Comparison of ENCODE assay signal across 9 cellular contexts in the genomic region with DNA sequence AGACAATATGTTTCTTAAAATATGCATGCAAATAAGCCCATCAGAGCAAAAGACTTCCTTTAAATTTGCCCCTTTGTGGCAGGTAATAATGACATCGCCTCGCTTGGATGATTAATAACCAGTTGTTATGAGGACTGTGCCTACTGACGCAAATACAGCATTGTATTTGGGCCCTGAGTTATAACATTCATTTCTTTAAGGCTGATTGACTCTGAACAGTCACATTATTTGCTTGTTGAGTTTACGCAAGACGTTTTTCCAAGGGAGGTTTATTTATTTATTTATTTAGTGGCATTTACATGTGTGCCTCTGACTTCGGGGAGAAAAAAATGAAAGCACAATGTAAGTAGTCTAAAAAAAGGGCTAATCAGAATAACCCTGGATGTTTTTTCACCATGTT.
DNase-seq lines count a peak whose midpoint lies in the region; ATAC-seq, FAIRE-seq and TF ChIP-seq lines count a peak whose summit lies in the region.
"Had no signal": no experiment of that assay in that cellular context is flagged by ENCODE, and none has a peak within 500 bp of the region (broad histone marks: within the 10 kb centered on the region; RNA-seq: fewer than 3 reads in every experiment).

No MANE protein-coding gene starts in this region.

- whole genome bisulfite sequencing in psoas muscle, 3 donors: 65 to 77% (median 66%) methylated on average over 6 of the region's 6 CpGs

- H3K4me1 ChIP-seq in DOHH2 (ENCODE audit: control insufficient read depth, low read length): peaks cover 94% of the 10 kb centered on the region
- no peaks in the 10 kb centered on the region for H3K4me1 ChIP-seq in psoas muscle

- H3K79me2 ChIP-seq in DOHH2 (ENCODE audit: control insufficient read depth, low read length): peaks cover 79% of the 10 kb centered on the region

- H3K9me3 ChIP-seq in DOHH2 (ENCODE audit: control insufficient read depth, insufficient read depth, low read length) (no peaks in the 10 kb centered on the region), psoas muscle (no peaks in the 10 kb centered on the region)

- H3K9me3 Mint-ChIP-seq in activated T-cell treated with anti-CD3 and anti-CD28 coated beads, Interleukin-2, amount 50 U/mL, for 4 hours: no peaks in the 10 kb centered on the region

- peak overlapping the region; percentile 84 for H3K4me2 ChIP-seq in DOHH2 (ENCODE audit: low read length)

- H3K27me3 ChIP-seq in DOHH2 (ENCODE audit: control insufficient read depth, low read length) (no peaks in the 10 kb centered on the region), psoas muscle (ENCODE audit: insufficient read depth in 3 of 3, low read length in 2 of 3) (no peaks in the 10 kb centered on the region)

- H3K36me3 ChIP-seq in DOHH2 (ENCODE audit: control insufficient read depth, low read length) (peaks cover 15% of the 10 kb centered on the region), psoas muscle (ENCODE audit: insufficient read depth in 1 of 2, low read depth in 1 of 2) (no peaks in the 10 kb centered on the region)

- ATAC-seq in psoas muscle: no peak
- no peak for ATAC-seq in HG02642 (IDR thresholded peaks at IDR 0.05; ENCODE audit: poor library complexity, unreplicated experiment)
- no peak for ATAC-seq in activated T-cell treated with anti-CD3 and anti-CD28 coated beads, Interleukin-2, amount 50 U/mL, for 4 hours

- H3K36me3 Mint-ChIP-seq in activated T-cell treated with anti-CD3 and anti-CD28 coated beads, Interleukin-2, amount 50 U/mL, for 4 hours (ENCODE audit: insufficient read depth): no peaks in the 10 kb centered on the region

- peaks cover 3% of the 10 kb centered on the region for H3K4me1 Mint-ChIP-seq in activated T-cell treated with anti-CD3 and anti-CD28 coated beads, Interleukin-2, amount 50 U/mL, for 4 hours (ENCODE audit: low read depth)

- DNase-seq in NCI-H2081 (lab: John Stamatoyannopoulos, UW): peak; percentile 12 to 71
- DNase-seq in psoas muscle: no peak
- no peak for DNase-seq in HuH-7 (ENCODE audit: low spot score)
- no peak for DNase-seq in activated T-cell treated with anti-CD3 and anti-CD28 coated beads, Interleukin-2, amount 50 U/mL, for 4 hours
- no peak for DNase-seq in dedifferentiated amniotic fluid mesenchymal stem cell (ENCODE audit: extremely low spot score)
- DNase-seq: activated naive CD4-positive, alpha-beta T cell treated with anti-CD3 and anti-CD28 coated beads, Interleukin-2, amount 50 U/mL, for 16 hours had no signal

- no peaks in the 10 kb centered on the region for H4K20me1 ChIP-seq in DOHH2 (ENCODE audit: control insufficient read depth, insufficient read depth, low read depth, low read length)

- intact Hi-C loops in psoas muscle (cut with DNase I): no loop called here

- no peaks in the 10 kb centered on the region for H3K27me3 Mint-ChIP-seq in activated T-cell treated with anti-CD3 and anti-CD28 coated beads, Interleukin-2, amount 50 U/mL, for 4 hours (ENCODE audit: low read depth)

- no peak overlapping the region for H3K4me3 Mint-ChIP-seq in activated T-cell treated with anti-CD3 and anti-CD28 coated beads, Interleukin-2, amount 50 U/mL, for 4 hours

- H3F3A ChIP-seq in DOHH2 (ENCODE audit: control insufficient read depth, insufficient read depth): peaks cover 24% of the 10 kb centered on the region

- peak; percentile 68 for FAIRE-seq in endometrium (lab: Jason Lieb, UNC)

- no peaks in the 10 kb centered on the region for H3K9me2 ChIP-seq in DOHH2 (replicated peaks; ENCODE audit: control insufficient read depth, low read length)

- H3K4me3 ChIP-seq in DOHH2 (ENCODE audit: low read length) (peak overlapping the region; percentile 70), psoas muscle (peak overlapping the region; percentile 23)

- TF ChIP-seq CTCF in DOHH2 (IDR thresholded peaks at IDR 0.05; ENCODE audit: low read depth, low read length, poor library complexity, severe bottlenecking): no peak
- no peak for TF ChIP-seq CTCF in psoas muscle (IDR thresholded peaks at IDR 0.05)

- peak overlapping the region; percentile 97 for H3K27ac ChIP-seq in DOHH2 (ENCODE audit: low read depth, low read length)
- H3K27ac ChIP-seq in psoas muscle: no peak overlapping the region

Comparison
In these comparisons a context has a peak if more than half of its experiments do, and no peak if none do; other contexts are left out.
1. DNase-seq: peak in NCI-H2081 (2 of 2); none in psoas muscle (0 of 2), HuH-7 (single experiment), activated T-cell treated with anti-CD3 and anti-CD28 coated beads, Interleukin-2, amount 50 U/mL, for 4 hours (single experiment) and dedifferentiated amniotic fluid mesenchymal stem cell (single experiment).